8 cellular contexts compared by ENCODE assay signal in the genomic region with DNA sequence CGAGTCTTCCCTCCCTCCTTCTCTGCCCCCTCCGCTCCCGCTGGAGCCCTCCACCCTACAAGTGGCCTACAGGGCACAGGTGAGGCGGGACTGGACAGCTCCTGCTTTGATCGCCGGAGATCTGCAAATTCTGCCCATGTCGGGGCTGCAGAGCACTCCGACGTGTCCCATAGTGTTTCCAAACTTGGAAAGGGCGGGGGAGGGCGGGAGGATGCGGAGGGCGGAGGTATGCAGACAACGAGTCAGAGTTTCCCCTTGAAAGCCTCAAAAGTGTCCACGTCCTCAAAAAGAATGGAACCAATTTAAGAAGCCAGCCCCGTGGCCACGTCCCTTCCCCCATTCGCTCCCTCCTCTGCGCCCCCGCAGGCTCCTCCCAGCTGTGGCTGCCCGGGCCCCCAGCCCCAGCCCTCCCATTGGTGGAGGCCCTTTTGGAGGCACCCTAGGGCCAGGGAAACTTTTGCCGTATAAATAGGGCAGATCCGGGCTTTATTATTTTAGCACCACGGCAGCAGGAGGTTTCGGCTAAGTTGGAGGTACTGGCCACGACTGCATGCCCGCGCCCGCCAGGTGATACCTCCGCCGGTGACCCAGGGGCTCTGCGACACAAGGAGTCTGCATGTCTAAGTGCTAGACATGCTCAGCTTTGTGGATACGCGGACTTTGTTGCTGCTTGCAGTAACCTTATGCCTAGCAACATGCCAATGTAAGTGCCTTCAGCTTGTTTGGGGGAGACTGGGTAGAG. TPM values are rescaled to one million over a fixed set of nuclear protein-coding genes. Genes with fewer than 3 reads are reported as not detected.
DNase-seq lines count a peak whose midpoint lies in the region; ATAC-seq and TF ChIP-seq lines count a peak whose summit lies in the region.

A gene (plus strand): TSS at position 497 of the 742 bp plus-strand sequence. CDS start 137 bp downstream, at position 634.

- no peaks in the 10 kb centered on the region for H4K20me1 ChIP-seq in HCT116 (ENCODE audit: insufficient read depth)

- no peaks in the 10 kb centered on the region for H3K36me3 ChIP-seq in HCT116 (ENCODE audit: control insufficient read depth in 1 of 2, insufficient read depth in 2 of 2, low read length in 2 of 2)
- H3K36me3 ChIP-seq in right atrium auricular region, result peaks cover 6% of the 10 kb centered on the region

- no peak for TF ChIP-seq POLR2A in HCT116 (IDR thresholded peaks at IDR 0.05; ENCODE audit: borderline replicate concordance, extremely low read depth, insufficient read depth, insufficient read length)

- POLR2A ChIA-PET in HCT116 (lab: Charles Lee), result interaction anchor here (1.3 kb wide), 1 partner anchor 105 kb away, joined by 5 read pairs; no protein-coding TSS in a partner anchor

- TF ChIP-seq CTCF in HCT116 (IDR thresholded peaks at IDR 0.05 in 2 of 3, conservative IDR thresholded peaks at IDR 0.05 in 1 of 3; ENCODE audit: borderline replicate concordance in 1 of 3, insufficient read depth in 1 of 3, low read depth in 2 of 3, low read length in 2 of 3), result no peak
- TF ChIP-seq CTCF in right atrium auricular region (IDR thresholded peaks at IDR 0.05), result no peak

- ATAC-seq in HCT116 (0 out of 2 replicates have a peak, but pooled peaks have one; percentile 7), GM21717 (IDR thresholded peaks at IDR 0.05; ENCODE audit: unreplicated experiment) (no peak)

- TF ChIP-seq RAD21 in HCT116 (IDR thresholded peaks at IDR 0.05; ENCODE audit: low read depth), result no peak

- H3K4me2 ChIP-seq in HCT116 (ENCODE audit: low read length), result no peak within 1 kb of the TSS

- H3K27me3 ChIP-seq in HCT116 (ENCODE audit: insufficient read depth, low read length), result no peaks in the 10 kb centered on the region
- H3K27me3 ChIP-seq in right atrium auricular region, result no peaks in the 10 kb centered on the region

- no peaks in the 10 kb centered on the region for H3K9me3 ChIP-seq in HCT116 (ENCODE audit: control insufficient read depth in 1 of 2, insufficient read depth in 1 of 2, low read depth in 1 of 2, low read length in 2 of 2)
- no peaks in the 10 kb centered on the region for H3K9me3 ChIP-seq in right atrium auricular region

- RAD21 ChIA-PET in HCT116 (lab: Charles Lee; ENCODE audit: low non-redundant PET in 1 of 2, low total read pairs in 2 of 2, uncharacterized antibody in 2 of 2, unreplicated experiment in 2 of 2), result interaction anchor here (0.7 to 2.1 kb wide), 7 partner anchors 94 to 105 kb away, joined by 3 to 23 read pairs (median 4); no protein-coding TSS in a partner anchor

- H3K79me2 ChIP-seq in HCT116 (ENCODE audit: insufficient read depth, low read length), result no peaks in the 10 kb centered on the region

- no peaks in the 10 kb centered on the region for H3K9me2 ChIP-seq in HCT116 (ENCODE audit: insufficient read depth)

- H3K4me1 ChIP-seq in HCT116 (ENCODE audit: control insufficient read depth in 1 of 2, insufficient read depth in 2 of 2, low read length in 2 of 2), result no peaks in the 10 kb centered on the region
- peaks cover 0 to 23% of the 10 kb centered on the region in 2 donors for H3K4me1 ChIP-seq in right atrium auricular region

- CTCF ChIA-PET in HCT116 (lab: Charles Lee), result interaction anchor here (0.6 to 2.9 kb wide), 17 partner anchors 7 to 1296 kb away, joined by 3 to 89 read pairs (median 5); no protein-coding TSS in a partner anchor

- peak within 1 kb of the TSS; percentile 89 for H2AFZ ChIP-seq in HCT116 (ENCODE audit: low read depth, low read length, poor library complexity, severe bottlenecking)

- H3K27ac ChIP-seq in HCT116 (ENCODE audit: low read depth, low read length), result no peak within 1 kb of the TSS
- H3K27ac ChIP-seq in right atrium auricular region, result peak within 1 kb of the TSS; percentile 70 to 93

- H3K9ac ChIP-seq in HCT116 (ENCODE audit: low read length), result no peak within 1 kb of the TSS

- BruUV-seq in HCT116 (replicated peaks; lab: Mats Ljungman, UMichigan), result no TSS peak

- DNase-seq in AG20443 (ENCODE audit: low spot score), result peak; percentile 95
- DNase-seq in HCT116 (ENCODE audit: low read depth, low spot score), result no peak
- DNase-seq in amniotic stem cell (lab: John Stamatoyannopoulos, UW), result peak; percentile 96
- DNase-seq in right atrium auricular region (ENCODE audit: low spot score), result peak; percentile 90
- peak; percentile 54 for DNase-seq in retina
- no peak for DNase-seq in SW 1271 (lab: John Stamatoyannopoulos, UW)
- DNase-seq in activated CD4-positive, alpha-beta T cell treated with anti-CD3 and anti-CD28 coated beads, Interleukin-2, amount 50 U/mL, for 4 hours, result no peak

- no peak within 1 kb of the TSS for H3K4me3 ChIP-seq in HCT116 (replicated peaks in 1 of 2; ENCODE audit: low read depth in 1 of 2, low read length in 2 of 2)
- peak within 1 kb of the TSS; percentile 51 to 58 for H3K4me3 ChIP-seq in right atrium auricular region

- intact Hi-C loops in HCT116 (cut with micrococcal nuclease), result loop anchor here (1.0 to 5.0 kb wide), 3 partner anchors 105 to 1152 kb away; no protein-coding TSS in a partner anchor

TF ChIP-seq in HCT116, 20 proteins besides CTCF, POLR2A, EP300 and RAD21:
- TF ChIP-seq, protein P1, sequence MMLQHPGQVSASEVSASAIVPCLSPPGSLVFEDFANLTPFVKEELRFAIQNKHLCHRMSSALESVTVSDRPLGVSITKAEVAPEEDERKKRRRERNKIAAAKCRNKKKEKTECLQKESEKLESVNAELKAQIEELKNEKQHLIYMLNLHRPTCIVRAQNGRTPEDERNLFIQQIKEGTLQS (IDR thresholded peaks at IDR 0.05), result no peak
- no peak for TF ChIP-seq JUND (IDR thresholded peaks at IDR 0.05)
- TF ChIP-seq ZNF274 (IDR thresholded peaks at IDR 0.05; ENCODE audit: low read depth, low read length), result no peak
- TF ChIP-seq, protein P2, sequence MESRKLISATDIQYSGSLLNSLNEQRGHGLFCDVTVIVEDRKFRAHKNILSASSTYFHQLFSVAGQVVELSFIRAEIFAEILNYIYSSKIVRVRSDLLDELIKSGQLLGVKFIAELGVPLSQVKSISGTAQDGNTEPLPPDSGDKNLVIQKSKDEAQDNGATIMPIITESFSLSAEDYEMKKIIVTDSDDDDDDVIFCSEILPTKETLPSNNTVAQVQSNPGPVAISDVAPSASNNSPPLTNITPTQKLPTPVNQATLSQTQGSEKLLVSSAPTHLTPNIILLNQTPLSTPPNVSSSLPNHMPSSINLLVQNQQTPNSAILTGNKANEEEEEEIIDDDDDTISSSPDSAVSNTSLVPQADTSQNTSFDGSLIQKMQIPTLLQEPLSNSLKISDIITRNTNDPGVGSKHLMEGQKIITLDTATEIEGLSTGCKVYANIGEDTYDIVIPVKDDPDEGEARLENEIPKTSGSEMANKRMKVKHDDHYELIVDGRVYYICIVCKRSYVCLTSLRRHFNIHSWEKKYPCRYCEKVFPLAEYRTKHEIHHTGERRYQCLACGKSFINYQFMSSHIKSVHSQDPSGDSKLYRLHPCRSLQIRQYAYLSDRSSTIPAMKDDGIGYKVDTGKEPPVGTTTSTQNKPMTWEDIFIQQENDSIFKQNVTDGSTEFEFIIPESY (IDR thresholded peaks at IDR 0.05; ENCODE audit: extremely low read depth, insufficient replicate concordance, low read length), result no peak
- no peak for TF ChIP-seq EGR1 (IDR thresholded peaks at IDR 0.05; ENCODE audit: low read depth)
- no peak for TF ChIP-seq YY1 (IDR thresholded peaks at IDR 0.05; ENCODE audit: extremely low read depth, insufficient replicate concordance, low read depth, low read length)
- no peak for TF ChIP-seq TCF7L2 (IDR thresholded peaks at IDR 0.05; ENCODE audit: borderline replicate concordance, extremely low read depth, insufficient read depth, insufficient read length)
- TF ChIP-seq POLR2AphosphoS5 (IDR thresholded peaks at IDR 0.05; ENCODE audit: low read depth, low read length), result no peak
- TF ChIP-seq, protein P3, sequence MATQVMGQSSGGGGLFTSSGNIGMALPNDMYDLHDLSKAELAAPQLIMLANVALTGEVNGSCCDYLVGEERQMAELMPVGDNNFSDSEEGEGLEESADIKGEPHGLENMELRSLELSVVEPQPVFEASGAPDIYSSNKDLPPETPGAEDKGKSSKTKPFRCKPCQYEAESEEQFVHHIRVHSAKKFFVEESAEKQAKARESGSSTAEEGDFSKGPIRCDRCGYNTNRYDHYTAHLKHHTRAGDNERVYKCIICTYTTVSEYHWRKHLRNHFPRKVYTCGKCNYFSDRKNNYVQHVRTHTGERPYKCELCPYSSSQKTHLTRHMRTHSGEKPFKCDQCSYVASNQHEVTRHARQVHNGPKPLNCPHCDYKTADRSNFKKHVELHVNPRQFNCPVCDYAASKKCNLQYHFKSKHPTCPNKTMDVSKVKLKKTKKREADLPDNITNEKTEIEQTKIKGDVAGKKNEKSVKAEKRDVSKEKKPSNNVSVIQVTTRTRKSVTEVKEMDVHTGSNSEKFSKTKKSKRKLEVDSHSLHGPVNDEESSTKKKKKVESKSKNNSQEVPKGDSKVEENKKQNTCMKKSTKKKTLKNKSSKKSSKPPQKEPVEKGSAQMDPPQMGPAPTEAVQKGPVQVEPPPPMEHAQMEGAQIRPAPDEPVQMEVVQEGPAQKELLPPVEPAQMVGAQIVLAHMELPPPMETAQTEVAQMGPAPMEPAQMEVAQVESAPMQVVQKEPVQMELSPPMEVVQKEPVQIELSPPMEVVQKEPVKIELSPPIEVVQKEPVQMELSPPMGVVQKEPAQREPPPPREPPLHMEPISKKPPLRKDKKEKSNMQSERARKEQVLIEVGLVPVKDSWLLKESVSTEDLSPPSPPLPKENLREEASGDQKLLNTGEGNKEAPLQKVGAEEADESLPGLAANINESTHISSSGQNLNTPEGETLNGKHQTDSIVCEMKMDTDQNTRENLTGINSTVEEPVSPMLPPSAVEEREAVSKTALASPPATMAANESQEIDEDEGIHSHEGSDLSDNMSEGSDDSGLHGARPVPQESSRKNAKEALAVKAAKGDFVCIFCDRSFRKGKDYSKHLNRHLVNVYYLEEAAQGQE (IDR thresholded peaks at IDR 0.05; ENCODE audit: low read depth), result no peak

RNA-seq across cellular contexts. Expression of the gene that starts here (rescaled TPM):
- total RNA-seq in HCT116 (2021; ENCODE audit: unreplicated experiment) (3.0 TPM), right atrium auricular region (100 to 1,000 TPM in 1 of 2 donors, 10 to 100 TPM in 1; 67.0 to 228 TPM)
- not detected in 2 replicates for polyA plus RNA-seq in HCT116 (2012)

Comparison
In these comparisons a context has a peak if more than half of its experiments do, and no peak if none do; other contexts are left out.
1. RNA of the gene that starts here (total RNA-seq): 67.0 to 228 TPM in right atrium auricular region; 3.0 TPM in HCT116 (single experiment); every median in the first group is over 10 times any median in the second.
2. DNase-seq: peak in AG20443 (single experiment), amniotic stem cell (single experiment), right atrium auricular region (single experiment) and retina (single experiment); none in HCT116 (single experiment), SW 1271 (0 of 2) and activated CD4-positive, alpha-beta T cell treated with anti-CD3 and anti-CD28 coated beads, Interleukin-2, amount 50 U/mL, for 4 hours (0 of 2).
3. H3K4me3 ChIP-seq: peak in right atrium auricular region (2 of 2); none in HCT116 (0 of 2).